8 cellular contexts compared by ENCODE assay signal in genomic region chr18:57881818-57882413, GRCh38.
DNase-seq lines count a peak whose midpoint lies in the region; ATAC-seq, FAIRE-seq and TF ChIP-seq lines count a peak whose summit lies in the region.

No MANE protein-coding gene starts in this region.

- WGBS in right lobe of liver (ENCODE audit: insufficient coverage, low coverage, low lambda C conversion rate, missing lambda C conversion rate) = 5% methylated on average over 6 of the region's 10 CpGs

- H3K4me3 ChIP-seq in coronary artery (no peak overlapping the region), right lobe of liver (no peak overlapping the region)

- intact Hi-C loops in right lobe of liver (cut with DNase I) = loop anchor here in 1 of 2 donors (10.0 kb wide), 1 partner anchor 243 kb away; no protein-coding TSS in a partner anchor

- TF ChIP-seq CTCF in coronary artery (IDR thresholded peaks at IDR 0.05) (peak; percentile 65), right lobe of liver (IDR thresholded peaks at IDR 0.05) (peak; percentile 91 to 95 (median 92))

- FAIRE-seq in A204.1 (lab: Jason Lieb, UNC) (peak; percentile 51), GM18507 (lab: Jason Lieb, UNC) (peak; percentile 91)

- DNase-seq in GM18507 (ENCODE audit: extremely low spot score, insufficient read length, low read depth) (peak; percentile 36), NCI-H524 (lab: John Stamatoyannopoulos, UW) (peak; percentile 63 to 79), coronary artery (ENCODE audit: low spot score) (no peak), right lobe of liver (peak; percentile 45 to 69 (median 67))
- peak; percentile 69 for DNase-seq in activated CD4-positive, alpha-beta T cell treated with anti-CD3 and anti-CD28 coated beads for 48 hours
- peak; percentile 5 to 31 (median 12) for DNase-seq in stimulated activated CD4-positive, alpha-beta T cell treated with anti-CD3 and anti-CD28 coated beads, TNF-alpha, amount 100 ng/mL, for 48 hours (ENCODE audit: low read depth in 3 of 3)

- H3K27ac ChIP-seq in coronary artery (no peak overlapping the region), right lobe of liver (no peak overlapping the region)

- no peaks in the 10 kb centered on the region for H3K36me3 ChIP-seq in right lobe of liver

- no peaks in the 10 kb centered on the region for H3K27me3 ChIP-seq in right lobe of liver

- TF ChIP-seq POLR2A in right lobe of liver (IDR thresholded peaks at IDR 0.05) = no peak

- ATAC-seq in HG03354 (IDR thresholded peaks at IDR 0.05; ENCODE audit: poor library complexity, severe bottlenecking, unreplicated experiment) (peak; percentile 87), right lobe of liver (peak; percentile 98 to 100 (median 99))

- H3K4me1 ChIP-seq in right lobe of liver = no peaks in the 10 kb centered on the region

- no peaks in the 10 kb centered on the region for H3K9me3 ChIP-seq in right lobe of liver
